Comparison of ENCODE assay signal across 1 cellular context in the genomic region with DNA sequence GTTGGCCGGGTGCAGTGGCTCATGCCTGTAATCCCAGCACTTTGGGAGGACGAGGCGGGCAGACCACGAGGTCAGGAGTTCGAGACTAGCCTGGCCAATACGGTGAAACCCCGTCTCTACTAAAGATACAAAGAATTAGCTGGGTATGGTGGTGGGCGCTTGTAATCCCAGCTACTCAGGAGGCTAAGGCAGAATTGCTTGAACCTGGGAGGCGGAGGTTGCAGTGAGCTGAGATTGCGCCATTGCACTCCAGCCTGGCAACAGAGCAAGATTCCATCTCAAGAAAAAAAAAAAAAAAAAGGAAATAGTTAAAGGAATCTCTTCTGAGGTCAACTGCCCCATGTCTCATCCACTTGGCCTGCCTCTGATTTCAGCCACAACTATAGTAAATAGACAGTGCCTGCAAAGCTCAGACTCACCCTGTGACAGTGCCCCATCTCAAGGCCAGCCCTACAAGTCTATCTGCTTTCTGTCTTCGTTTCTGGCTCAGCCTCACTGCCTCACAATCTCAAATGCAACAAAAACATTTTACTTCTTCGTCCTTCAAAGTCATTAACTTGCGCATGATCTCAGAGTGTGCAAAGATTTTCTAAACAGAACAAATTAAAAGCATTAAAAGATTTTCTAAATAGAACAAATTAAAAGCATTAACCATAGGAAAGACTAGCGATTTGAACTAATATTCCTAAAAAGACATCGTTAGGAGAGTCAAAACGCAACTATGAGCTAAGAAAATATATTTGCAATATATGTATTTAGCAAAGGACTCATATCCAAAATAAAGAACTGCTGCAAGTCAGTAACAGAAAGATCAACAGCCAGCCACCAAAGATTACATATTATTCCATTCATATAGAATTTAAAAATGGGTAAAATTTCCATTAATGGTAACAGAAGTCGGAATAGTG.
TF ChIP-seq lines count a peak whose summit lies in the region.

No MANE protein-coding gene starts in this region.

TF ChIP-seq in H1, 55 proteins besides CTCF, POLR2A, EP300 and RAD21:
- no peak for TF ChIP-seq FOSL1 (IDR thresholded peaks at IDR 0.05; ENCODE audit: insufficient read depth, low read depth, low read length)
- TF ChIP-seq BCL11A (IDR thresholded peaks at IDR 0.05; ENCODE audit: low read depth in 2 of 2, low read length in 2 of 2) = no peak
- no peak for TF ChIP-seq KDM1A (IDR thresholded peaks at IDR 0.05; ENCODE audit: borderline replicate concordance, low read length)
- TF ChIP-seq SIX5 (IDR thresholded peaks at IDR 0.05; ENCODE audit: low read depth, low read length) = no peak
- no peak for TF ChIP-seq USF2 (IDR thresholded peaks at IDR 0.05; ENCODE audit: low read length)
- TF ChIP-seq CREB1 (IDR thresholded peaks at IDR 0.05) = no peak
- TF ChIP-seq ATF3 (IDR thresholded peaks at IDR 0.05; ENCODE audit: insufficient read depth, low read depth, low read length) = no peak
- no peak for TF ChIP-seq JUND (IDR thresholded peaks at IDR 0.05; ENCODE audit: low read length)
- TF ChIP-seq SRF (IDR thresholded peaks at IDR 0.05; ENCODE audit: low read depth, low read length) = no peak
- no peak for TF ChIP-seq NANOG (IDR thresholded peaks at IDR 0.05; ENCODE audit: insufficient read depth, low read depth, low read length, poor library complexity, severe bottlenecking)
- no peak for TF ChIP-seq MAX (IDR thresholded peaks at IDR 0.05)
- no peak for TF ChIP-seq RBBP5 (IDR thresholded peaks at IDR 0.05; ENCODE audit: borderline replicate concordance, low read depth, low read length)
- no peak for TF ChIP-seq CEBPB (IDR thresholded peaks at IDR 0.05; ENCODE audit: low read depth, low read length)
- no peak for TF ChIP-seq GTF2F1 (IDR thresholded peaks at IDR 0.05; ENCODE audit: borderline replicate concordance, low read depth, low read length)
- no peak for TF ChIP-seq HDAC6 (IDR thresholded peaks at IDR 0.05; ENCODE audit: low read depth, low read length)
- no peak for TF ChIP-seq KDM5A (IDR thresholded peaks at IDR 0.05; ENCODE audit: low read length)
- TF ChIP-seq JUN (IDR thresholded peaks at IDR 0.05; ENCODE audit: low read depth, low read length) = no peak
- TF ChIP-seq YY1 (IDR thresholded peaks at IDR 0.05; ENCODE audit: low read depth, low read length) = no peak
- TF ChIP-seq POU5F1 (IDR thresholded peaks at IDR 0.05; ENCODE audit: low read depth, low read length) = no peak
